In genomic region chr5:51889703-51890102, GRCh38 we compare ENCODE assay signal across 17 cellular contexts.
DNase-seq lines count a peak whose midpoint lies in the region; FAIRE-seq and TF ChIP-seq lines count a peak whose summit lies in the region.
"Had no signal": no experiment of that assay in that cellular context is flagged by ENCODE, and none has a peak within 500 bp of the region (broad histone marks: within the 10 kb centered on the region; RNA-seq: fewer than 3 reads in every experiment).

No MANE protein-coding gene starts in this region.

- DNase-seq in NCI-H82 (lab: John Stamatoyannopoulos, UW) (peak; percentile 6), NCI-H82 treated with DMSO at 0.1 percent for 48 hours (lab: John Stamatoyannopoulos, UW; ENCODE audit: unreplicated experiment) (no peak), NCI-H1105 treated with DMSO at 0.1 percent for 48 hours (lab: John Stamatoyannopoulos, UW) (peak; percentile 57), NCI-H774 (lab: John Stamatoyannopoulos, UW) (peak; percentile 19), H54 (ENCODE audit: insufficient read length, low spot score) (no peak), caudate nucleus (lab: John Stamatoyannopoulos, UW) (no peak)
- DNase-seq: CD8-positive, alpha-beta T cell; COR-L47; DMS153; DMS79 treated with DMSO at 0.1 percent for 48 hours; EL; GOT3 had no signal

- H3K27ac ChIP-seq in caudate nucleus (ENCODE audit: low read depth, low read length): no peak overlapping the region
- H3K27ac ChIP-seq: A549 had no signal

- no peak for FAIRE-seq in H54 (lab: Jason Lieb, UNC)
- FAIRE-seq: A549, D721Med, G401.6, GM12891, GM19239 had no signal

- TF ChIP-seq POLR2A in H54 (IDR thresholded peaks at IDR 0.05; ENCODE audit: low read depth, low read length): no peak

Comparison
In these comparisons a context has a peak if more than half of its experiments do, and no peak if none do; other contexts are left out.
1. DNase-seq: peak in NCI-H82 (single experiment), NCI-H1105 treated with DMSO at 0.1 percent for 48 hours (single experiment) and NCI-H774 (single experiment); none in NCI-H82 treated with DMSO at 0.1 percent for 48 hours (single experiment), H54 (single experiment) and caudate nucleus (0 of 61).